ENCODE assay signal across 25 cellular contexts in the genomic region with DNA sequence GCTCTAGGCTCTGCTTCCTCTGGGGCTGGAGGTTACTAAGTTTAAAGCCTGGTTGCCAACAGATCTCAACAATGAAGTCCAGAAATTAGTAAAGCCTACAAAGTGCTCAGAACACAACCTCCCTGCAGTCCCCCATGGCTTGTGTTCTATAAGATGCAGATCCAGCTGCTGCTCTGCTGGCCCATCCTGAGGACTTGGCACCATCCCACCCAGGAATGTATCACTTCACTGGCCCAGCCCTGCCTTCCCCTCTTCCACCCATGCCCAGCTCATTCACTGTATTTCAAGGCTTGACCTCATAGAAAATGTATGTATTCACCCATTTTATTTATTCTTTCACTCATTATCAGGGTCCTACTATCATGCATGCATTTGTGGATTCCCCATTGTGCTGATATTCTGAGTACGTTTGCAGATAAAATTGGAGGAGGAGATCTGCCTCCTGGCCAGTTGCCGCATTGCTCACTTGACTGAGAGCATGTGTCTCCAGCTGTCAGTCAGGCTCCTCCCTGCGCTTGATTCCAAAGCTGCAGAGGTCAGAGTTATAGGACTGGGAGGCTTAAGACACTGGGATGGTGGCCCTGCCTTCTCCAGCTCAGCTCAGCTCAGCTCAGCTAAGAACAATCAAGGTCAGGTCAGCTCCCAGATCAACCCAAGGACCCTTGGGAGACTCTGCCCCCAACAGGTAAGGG.
A peak's percentile ranks its signal among the peaks of the same experiment; 100 is the strongest.
DNase-seq lines count a peak whose midpoint lies in the region; ATAC-seq and TF ChIP-seq lines count a peak whose summit lies in the region.
"Had no signal": no experiment of that assay in that cellular context is flagged by ENCODE, and none has a peak within 500 bp of the region (broad histone marks: within the 10 kb centered on the region; RNA-seq: fewer than 3 reads in every experiment).

No MANE protein-coding gene starts in this region.

- no peak overlapping the region for H3K4me2 ChIP-seq in osteoblast (ENCODE audit: insufficient read depth, low read length)
- H3K4me2 ChIP-seq: SK-N-SH had no signal

- CTCF ChIA-PET in WTC11 (lab: Charles Lee), result no interaction called here

- H4K20me1 ChIP-seq in osteoblast (ENCODE audit: insufficient read depth, low read length), result no peaks in the 10 kb centered on the region

- H3K4me1 Mint-ChIP-seq in WTC11, result no peaks in the 10 kb centered on the region
- H3K4me1 Mint-ChIP-seq: activated CD4-positive, alpha-beta T cell treated with anti-CD3 and anti-CD28 coated beads for 36 hours; activated T-helper 17 cell treated with anti-CD3 and anti-CD28 coated beads, Interleukin-2, amount 50 U/mL, for 72 hours; mesothelial cell of epicardium; naive thymus-derived CD4-positive, alpha-beta T cell had no signal

- H3K9me3 Mint-ChIP-seq in WTC11, result peaks cover 8% of the 10 kb centered on the region
- H3K9me3 Mint-ChIP-seq: activated CD8-positive, alpha-beta T cell treated with anti-CD3 and anti-CD28 coated beads for 36 hours; activated T-helper 17 cell treated with anti-CD3 and anti-CD28 coated beads, Interleukin-2, amount 50 U/mL, for 72 hours had no signal

- H3K4me3 ChIP-seq in heart right ventricle (no peak overlapping the region), mucosa of descending colon (no peak overlapping the region), spleen (peak overlapping the region in 1 of 8 donors; percentile 17), osteoblast (ENCODE audit: insufficient read depth, low read length) (no peak overlapping the region)
- H3K4me3 ChIP-seq: stomach, thyroid gland, vagina had no signal

- H3K79me2 ChIP-seq in osteoblast (ENCODE audit: insufficient read depth, low read length), result no peaks in the 10 kb centered on the region

- no peak for TF ChIP-seq POLR2A in spleen (IDR thresholded peaks at IDR 0.05)

- intact Hi-C loops in heart right ventricle (cut with DNase I), result no loop called here
- intact Hi-C loops in mucosa of descending colon (cut with DNase I, micrococcal nuclease), result no loop called here
- intact Hi-C loops in spleen (cut with DNase I; ENCODE audit: low total_unique reads), result no loop called here

- H3K36me3 Mint-ChIP-seq in WTC11, result no peaks in the 10 kb centered on the region
- H3K36me3 Mint-ChIP-seq: mesothelial cell of epicardium had no signal

- no peak overlapping the region for H2AFZ ChIP-seq in osteoblast (ENCODE audit: low read length)

- no peak overlapping the region for H3K4me3 Mint-ChIP-seq in WTC11
- H3K4me3 Mint-ChIP-seq: activated CD4-positive, alpha-beta T cell treated with anti-CD3 and anti-CD28 coated beads for 36 hours; activated CD8-positive, alpha-beta T cell treated with anti-CD3 and anti-CD28 coated beads for 36 hours; activated T-helper 17 cell treated with anti-CD3 and anti-CD28 coated beads, Interleukin-2, amount 50 U/mL, for 72 hours; mesothelial cell of epicardium; naive thymus-derived CD4-positive, alpha-beta T cell had no signal

- H3K27ac ChIP-seq in heart right ventricle, result no peak overlapping the region
- peak overlapping the region in 6 of 8 donors; percentile 16 to 73 (median 58) for H3K27ac ChIP-seq in spleen
- H3K27ac ChIP-seq in osteoblast (ENCODE audit: low read depth, low read length), result no peak overlapping the region
- H3K27ac ChIP-seq: stomach, thyroid gland, vagina had no signal

- H3K9me3 ChIP-seq in heart right ventricle, result peaks cover 0 to 5% (median 0%) of the 10 kb centered on the region in 11 donors
- H3K9me3 ChIP-seq in mucosa of descending colon, result no peaks in the 10 kb centered on the region
- no peaks in the 10 kb centered on the region for H3K9me3 ChIP-seq in spleen
- H3K9me3 ChIP-seq in osteoblast (ENCODE audit: low read depth, low read length), result no peaks in the 10 kb centered on the region
- H3K9me3 ChIP-seq: SK-N-SH, stomach, thyroid gland, vagina had no signal

- H3K36me3 ChIP-seq in heart right ventricle, result no peaks in the 10 kb centered on the region
- no peaks in the 10 kb centered on the region for H3K36me3 ChIP-seq in mucosa of descending colon (ENCODE audit: low read depth)
- no peaks in the 10 kb centered on the region for H3K36me3 ChIP-seq in spleen
- H3K36me3 ChIP-seq in osteoblast (ENCODE audit: insufficient read depth, low read length), result no peaks in the 10 kb centered on the region
- H3K36me3 ChIP-seq: stomach, thyroid gland, vagina had no signal

- H3K27me3 ChIP-seq in heart right ventricle, result peaks cover 0 to 17% (median 9%) of the 10 kb centered on the region in 7 donors
- peaks cover 0 to 3% (median 0%) of the 10 kb centered on the region in 7 donors for H3K27me3 ChIP-seq in spleen (replicated peaks in 1 of 7)
- H3K27me3 ChIP-seq in osteoblast (ENCODE audit: insufficient read depth, low read length), result no peaks in the 10 kb centered on the region
- H3K27me3 ChIP-seq: stomach, thyroid gland, vagina had no signal

- no peak for DNase-seq in WTC11 (ENCODE audit: low spot score)
- DNase-seq in heart right ventricle, result peak; percentile 39 to 42
- DNase-seq in mucosa of descending colon, result peak in 2 of 3 donors; percentile 39 to 52
- DNase-seq in spleen, result no peak
- DNase-seq in osteoblast (ENCODE audit: insufficient read length, low spot score, missing footprints), result no peak
- no peak for DNase-seq in stimulated activated CD4-positive, alpha-beta T cell treated with anti-CD3 and anti-CD28 coated beads, Interleukin-4, amount 100 ng/mL, for 24 hours
- DNase-seq: activated CD4-positive, alpha-beta T cell treated with anti-CD3 and anti-CD28 coated beads for 36 hours; activated CD8-positive, alpha-beta T cell treated with anti-CD3 and anti-CD28 coated beads for 36 hours; activated naive CD4-positive, alpha-beta T cell treated with anti-CD3 and anti-CD28 coated beads, Interleukin-2, amount 50 U/mL, for 16 hours; amygdala; DMS 273 treated with DMSO at 0.1 percent for 48 hours; hypothalamus; naive thymus-derived CD4-positive, alpha-beta T cell; NCI-H1048; NCI-H1694; NCI-H446 treated with DMSO at 0.1 percent for 48 hours; NCI-H774; nucleus accumbens; SK-N-SH; stomach; thyroid gland had no signal

- 40 to 45% methylated on average over 3 of the region's 3 CpGs for WGBS in heart right ventricle, 2 donors
- 55 to 82% (median 76%) methylated on average over 3 of the region's 3 CpGs for WGBS in spleen, 5 donors

- TF ChIP-seq CTCF in WTC11 (IDR thresholded peaks at IDR 0.05) (no peak), heart right ventricle (IDR thresholded peaks at IDR 0.05) (no peak), mucosa of descending colon (IDR thresholded peaks at IDR 0.05) (no peak), spleen (IDR thresholded peaks at IDR 0.05 in 8 of 11, conservative IDR thresholded peaks at IDR 0.05 in 3 of 11) (no peak), osteoblast (IDR thresholded peaks at IDR 0.05; ENCODE audit: extremely low read depth, low read depth, low read length) (no peak)

- POLR2A ChIA-PET in WTC11 (lab: Charles Lee), result no interaction called here

- ATAC-seq in WTC11 (peak; percentile 20; the same call in 1 of the 2 replicates), heart right ventricle (peak in 7 of 8 donors; percentile 53 to 91 (median 74)), mucosa of descending colon (peak; percentile 27), GM19023 (IDR thresholded peaks at IDR 0.05; ENCODE audit: unreplicated experiment) (no peak)
- ATAC-seq: activated CD4-positive, alpha-beta T cell treated with anti-CD3 and anti-CD28 coated beads for 36 hours; activated CD8-positive, alpha-beta T cell treated with anti-CD3 and anti-CD28 coated beads for 36 hours; activated T-helper 17 cell treated with anti-CD3 and anti-CD28 coated beads, Interleukin-2, amount 50 U/mL, for 72 hours had no signal

- H3K27ac Mint-ChIP-seq in WTC11, result no peak overlapping the region
- H3K27ac Mint-ChIP-seq: activated CD4-positive, alpha-beta T cell treated with anti-CD3 and anti-CD28 coated beads for 36 hours; activated CD8-positive, alpha-beta T cell treated with anti-CD3 and anti-CD28 coated beads for 36 hours; activated T-helper 17 cell treated with anti-CD3 and anti-CD28 coated beads, Interleukin-2, amount 50 U/mL, for 72 hours; mesothelial cell of epicardium; naive thymus-derived CD4-positive, alpha-beta T cell had no signal

- peaks cover 4% of the 10 kb centered on the region for H3K27me3 Mint-ChIP-seq in WTC11 (ENCODE audit: low read depth)

- peaks cover 0 to 23% (median 8%) of the 10 kb centered on the region in 9 donors for H3K4me1 ChIP-seq in heart right ventricle
- H3K4me1 ChIP-seq in mucosa of descending colon (ENCODE audit: low read depth), result no peaks in the 10 kb centered on the region
- peaks cover 0 to 24% (median 8%) of the 10 kb centered on the region in 6 donors for H3K4me1 ChIP-seq in spleen
- no peaks in the 10 kb centered on the region for H3K4me1 ChIP-seq in osteoblast (ENCODE audit: insufficient read depth, low read length)
- H3K4me1 ChIP-seq: stomach had no signal

TF ChIP-seq in WTC11, 78 proteins besides CTCF, POLR2A, EP300 and RAD21:
- no peak for TF ChIP-seq ZNF121 (CRISPR knock-in tag; IDR thresholded peaks at IDR 0.05)
- TF ChIP-seq, protein P1, sequence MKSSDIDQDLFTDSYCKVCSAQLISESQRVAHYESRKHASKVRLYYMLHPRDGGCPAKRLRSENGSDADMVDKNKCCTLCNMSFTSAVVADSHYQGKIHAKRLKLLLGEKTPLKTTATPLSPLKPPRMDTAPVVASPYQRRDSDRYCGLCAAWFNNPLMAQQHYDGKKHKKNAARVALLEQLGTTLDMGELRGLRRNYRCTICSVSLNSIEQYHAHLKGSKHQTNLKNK (CRISPR knock-in tag; IDR thresholded peaks at IDR 0.05), result no peak
- no peak for TF ChIP-seq EMX1 (CRISPR knock-in tag; IDR thresholded peaks at IDR 0.05)
- no peak for TF ChIP-seq ZNF263 (CRISPR knock-in tag; IDR thresholded peaks at IDR 0.05; ENCODE audit: low read depth)
- TF ChIP-seq FOXJ3 (CRISPR knock-in tag; IDR thresholded peaks at IDR 0.05; ENCODE audit: borderline replicate concordance), result no peak
- TF ChIP-seq ZNF138 (CRISPR knock-in tag; conservative IDR thresholded peaks at IDR 0.05), result no peak
- TF ChIP-seq GRHL2 (CRISPR knock-in tag; IDR thresholded peaks at IDR 0.05; ENCODE audit: insufficient replicate concordance, severe bottlenecking), result no peak
TF ChIP-seq in WTC11: peak in this region for 0.

Comparison
In these comparisons a context has a peak if more than half of its experiments do, and no peak if none do; other contexts are left out.
1. DNase-seq: peak in heart right ventricle (2 of 2) and mucosa of descending colon (2 of 3); none in WTC11 (single experiment), spleen (single experiment), osteoblast (single experiment) and stimulated activated CD4-positive, alpha-beta T cell treated with anti-CD3 and anti-CD28 coated beads, Interleukin-4, amount 100 ng/mL, for 24 hours (single experiment).
2. H3K27ac ChIP-seq: peak in spleen (6 of 8); none in heart right ventricle (0 of 10) and osteoblast (single experiment).